Comparison of ENCODE assay signal across 9 cellular contexts in the genomic region with DNA sequence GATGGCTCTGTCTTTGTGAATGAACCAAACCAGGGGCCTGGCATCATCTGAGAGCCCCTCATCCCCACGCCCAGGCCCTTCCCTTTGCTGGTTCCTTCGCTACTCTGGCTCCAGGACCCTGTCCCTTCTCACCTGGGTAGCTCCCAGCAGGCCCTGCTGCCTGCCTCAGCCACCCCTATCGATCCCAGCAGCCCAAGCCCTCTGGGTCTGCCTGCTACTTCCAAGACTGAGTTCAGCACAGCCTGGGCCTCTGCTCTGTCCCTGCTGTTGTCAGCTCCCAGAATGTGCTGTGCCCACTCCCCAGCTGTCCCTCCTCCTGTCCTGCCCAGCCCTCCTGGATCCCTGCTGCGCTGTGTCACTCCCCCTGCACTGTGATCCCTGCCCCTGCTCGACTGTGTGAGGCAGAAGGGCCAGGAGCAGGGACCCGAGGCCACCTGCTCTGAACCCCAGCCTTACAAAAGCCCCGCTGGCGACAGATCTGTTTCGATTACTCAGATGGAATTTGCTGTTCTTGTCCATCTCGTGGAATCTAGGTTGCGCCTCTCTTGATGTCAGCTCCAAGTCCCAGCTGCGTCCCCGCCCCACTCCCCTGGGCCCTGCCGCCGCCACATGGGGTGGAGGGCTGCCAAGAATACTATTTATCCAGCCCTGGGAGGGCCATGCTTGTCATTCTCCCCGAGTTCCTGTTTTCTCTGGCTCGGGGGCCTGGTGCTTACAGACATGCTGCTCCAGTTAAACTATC. TPM values are rescaled to one million over a fixed set of nuclear protein-coding genes. Genes with fewer than 3 reads are reported as not detected.
DNase-seq lines count a peak whose midpoint lies in the region; ATAC-seq and TF ChIP-seq lines count a peak whose summit lies in the region.
"Had no signal": no experiment of that assay in that cellular context is flagged by ENCODE, and none has a peak within 500 bp of the region (broad histone marks: within the 10 kb centered on the region; RNA-seq: fewer than 3 reads in every experiment).

No MANE protein-coding gene starts in this region.

- H3K9me3 ChIP-seq in heart left ventricle = no peaks in the 10 kb centered on the region

- no peaks in the 10 kb centered on the region for H3K27me3 ChIP-seq in heart left ventricle

- no peak for TF ChIP-seq POLR2A in heart left ventricle (IDR thresholded peaks at IDR 0.05)

- no peak overlapping the region for H3K4me3 Mint-ChIP-seq in WTC11
- H3K4me3 Mint-ChIP-seq in activated T-helper 1 cell treated with anti-CD3 and anti-CD28 coated beads, Interleukin-12 subunit alpha, Interleukin-12 subunit beta, Interleukin-2, Interleukin-4 antibody, amounts not matched to agents 30 ng/mL and 10 ng/mL and 1 ng/mL, durations not matched to agents 14 hours and 24 hours and 36 hours = no peak overlapping the region
- H3K4me3 Mint-ChIP-seq: activated CD4-positive, alpha-beta T cell treated with anti-CD3 and anti-CD28 coated beads, Interleukin-2, amount 10 ng/mL, durations not matched to agents 7 days and 5 days had no signal

- H3K4me1 ChIP-seq in heart left ventricle = peaks cover 6 to 32% (median 18%) of the 10 kb centered on the region in 12 donors

- H3K36me3 Mint-ChIP-seq in WTC11 = peaks cover 26% of the 10 kb centered on the region
- peaks cover 26% of the 10 kb centered on the region for H3K36me3 Mint-ChIP-seq in activated T-helper 1 cell treated with anti-CD3 and anti-CD28 coated beads, Interleukin-12 subunit alpha, Interleukin-12 subunit beta, Interleukin-2, Interleukin-4 antibody, amounts not matched to agents 30 ng/mL and 10 ng/mL and 1 ng/mL, durations not matched to agents 14 hours and 24 hours and 36 hours (ENCODE audit: low read depth)

- intact Hi-C loops in heart left ventricle (cut with DNase I) = loop anchor here in 5 of 10 donors (1.0 to 5.0 kb wide), 5 partner anchors 48 to 122 kb away; a partner anchor contains a TSS
- intact Hi-C loops in activated T-helper 1 cell treated with anti-CD3 and anti-CD28 coated beads, Interleukin-12 subunit alpha, Interleukin-12 subunit beta, Interleukin-2, Interleukin-4 antibody, amounts not matched to agents 30 ng/mL and 10 ng/mL and 1 ng/mL, durations not matched to agents 14 hours and 24 hours and 36 hours (cut with micrococcal nuclease) = no loop called here

- 21 to 28% (median 21%) methylated on average over 10 to 17 of the region's 17 CpGs for WGBS in heart left ventricle, 4 donors

- H3K27ac ChIP-seq in heart left ventricle = peak overlapping the region; percentile 26 to 90 (median 81)

- POLR2A ChIA-PET in WTC11 (lab: Charles Lee) = no interaction called here

- no peaks in the 10 kb centered on the region for H3K27me3 Mint-ChIP-seq in WTC11 (ENCODE audit: low read depth)
- no peaks in the 10 kb centered on the region for H3K27me3 Mint-ChIP-seq in activated T-helper 1 cell treated with anti-CD3 and anti-CD28 coated beads, Interleukin-12 subunit alpha, Interleukin-12 subunit beta, Interleukin-2, Interleukin-4 antibody, amounts not matched to agents 30 ng/mL and 10 ng/mL and 1 ng/mL, durations not matched to agents 14 hours and 24 hours and 36 hours (ENCODE audit: insufficient read depth)
- H3K27me3 Mint-ChIP-seq: activated CD4-positive, alpha-beta T cell treated with anti-CD3 and anti-CD28 coated beads, Interleukin-2, amount 10 ng/mL, durations not matched to agents 7 days and 5 days had no signal

- H3K4me1 Mint-ChIP-seq in WTC11 = peaks cover 5% of the 10 kb centered on the region
- H3K4me1 Mint-ChIP-seq in activated T-helper 1 cell treated with anti-CD3 and anti-CD28 coated beads, Interleukin-12 subunit alpha, Interleukin-12 subunit beta, Interleukin-2, Interleukin-4 antibody, amounts not matched to agents 30 ng/mL and 10 ng/mL and 1 ng/mL, durations not matched to agents 14 hours and 24 hours and 36 hours (ENCODE audit: low read depth) = no peaks in the 10 kb centered on the region
- H3K4me1 Mint-ChIP-seq: activated CD4-positive, alpha-beta T cell treated with anti-CD3 and anti-CD28 coated beads, Interleukin-2, amount 10 ng/mL, durations not matched to agents 7 days and 5 days had no signal

- CTCF ChIA-PET in WTC11 (lab: Charles Lee) = interaction anchor here (0.5 to 2.0 kb wide), 26 partner anchors 10 to 639 kb away, joined by 3 to 19 read pairs (median 5); no protein-coding TSS in a partner anchor

- no peaks in the 10 kb centered on the region for H3K9me3 Mint-ChIP-seq in WTC11
- no peaks in the 10 kb centered on the region for H3K9me3 Mint-ChIP-seq in activated T-helper 1 cell treated with anti-CD3 and anti-CD28 coated beads, Interleukin-12 subunit alpha, Interleukin-12 subunit beta, Interleukin-2, Interleukin-4 antibody, amounts not matched to agents 30 ng/mL and 10 ng/mL and 1 ng/mL, durations not matched to agents 14 hours and 24 hours and 36 hours
- H3K9me3 Mint-ChIP-seq: activated CD4-positive, alpha-beta T cell treated with anti-CD3 and anti-CD28 coated beads, Interleukin-2, amount 10 ng/mL, durations not matched to agents 7 days and 5 days had no signal

- ATAC-seq in WTC11 (peak; percentile 56), heart left ventricle (peak; percentile 94 to 98 (median 97)), GM21528 (IDR thresholded peaks at IDR 0.05; ENCODE audit: low FRiP score, unreplicated experiment) (no peak)

- peaks cover 0 to 44% (median 38%) of the 10 kb centered on the region in 9 donors for H3K36me3 ChIP-seq in heart left ventricle

- peak overlapping the region; percentile 63; the same call in 1 of the 2 replicates for H3K27ac Mint-ChIP-seq in WTC11
- no peak overlapping the region for H3K27ac Mint-ChIP-seq in activated T-helper 1 cell treated with anti-CD3 and anti-CD28 coated beads, Interleukin-12 subunit alpha, Interleukin-12 subunit beta, Interleukin-2, Interleukin-4 antibody, amounts not matched to agents 30 ng/mL and 10 ng/mL and 1 ng/mL, durations not matched to agents 14 hours and 24 hours and 36 hours
- H3K27ac Mint-ChIP-seq: activated CD4-positive, alpha-beta T cell treated with anti-CD3 and anti-CD28 coated beads, Interleukin-2, amount 10 ng/mL, durations not matched to agents 7 days and 5 days had no signal

- TF ChIP-seq CTCF in WTC11 (IDR thresholded peaks at IDR 0.05) (no peak), heart left ventricle (IDR thresholded peaks at IDR 0.05) (no peak)

- DNase-seq in Daoy (ENCODE audit: low read depth) (peak; percentile 88), WTC11 (ENCODE audit: low spot score) (no peak), heart left ventricle (peak; percentile 90 to 93 (median 93)), putamen (ENCODE audit: low spot score) (peak; percentile 56), retina (no peak)
- DNase-seq in activated T-helper 1 cell treated with anti-CD3 and anti-CD28 coated beads, Interleukin-12 subunit alpha, Interleukin-12 subunit beta, Interleukin-2, Interleukin-4 antibody, amounts not matched to agents 30 ng/mL and 10 ng/mL and 1 ng/mL, durations not matched to agents 14 hours and 24 hours and 36 hours (ENCODE audit: low spot score) = no peak
- DNase-seq in activated naive CD4-positive, alpha-beta T cell (lab: John Stamatoyannopoulos, UW) = no peak
- DNase-seq: activated CD4-positive, alpha-beta T cell treated with anti-CD3 and anti-CD28 coated beads, Interleukin-2, amount 10 ng/mL, durations not matched to agents 7 days and 5 days had no signal

- H3K4me3 ChIP-seq in heart left ventricle = peak overlapping the region in 3 of 12 donors; percentile 30 to 39 (median 31)

TF ChIP-seq in WTC11, 78 proteins besides CTCF, POLR2A, EP300 and RAD21:
- TF ChIP-seq OVOL2 (CRISPR knock-in tag; IDR thresholded peaks at IDR 0.05; ENCODE audit: borderline replicate concordance) (no peak), ZNF138 (CRISPR knock-in tag; conservative IDR thresholded peaks at IDR 0.05) (0 out of 2 replicates have a peak, but pooled peaks have one; percentile 16)

RNA-seq across cellular contexts. Expression of a gene that starts 13.0 kb away (rescaled TPM):
- total RNA-seq in Daoy (2014; rRNA removed; shearing (Covaris generic)) = 111 and 163 TPM in 2 replicates
- total RNA-seq in WTC11 (2021) = 80.1 to 83.6 TPM (median 82.3 TPM) in 3 replicates
- 100 to 1,000 TPM in 2 of 9 donors, 10 to 100 TPM in 7; 59.9 to 120 (median 87.9) TPM for total RNA-seq in heart left ventricle
- 100 to 1,000 TPM; 117 to 230 TPM for polyA plus RNA-seq in heart left ventricle
- 121 and 122 TPM in 2 replicates for total RNA-seq in activated T-helper 1 cell treated with anti-CD3 and anti-CD28 coated beads, Interleukin-12 subunit alpha, Interleukin-12 subunit beta, Interleukin-2, Interleukin-4 antibody, amounts not matched to agents 30 ng/mL and 10 ng/mL and 1 ng/mL, durations not matched to agents 14 hours and 24 hours and 36 hours

RNA-seq across cellular contexts. Expression of a gene that starts 13.0 kb away (rescaled TPM):
- 7.6 and 10.3 TPM in 2 replicates for total RNA-seq in Daoy (2014; rRNA removed; shearing (Covaris generic))
- 17.8 to 22.5 TPM (median 19.3 TPM) in 3 replicates for total RNA-seq in WTC11 (2021)
- total RNA-seq in heart left ventricle = 10 to 100 TPM in 6 of 9 donors, 1 to 10 TPM in 3; 8.3 to 18.9 (median 13.7) TPM
- 10 to 100 TPM; 10.3 to 12.6 TPM for polyA plus RNA-seq in heart left ventricle
- total RNA-seq in activated T-helper 1 cell treated with anti-CD3 and anti-CD28 coated beads, Interleukin-12 subunit alpha, Interleukin-12 subunit beta, Interleukin-2, Interleukin-4 antibody, amounts not matched to agents 30 ng/mL and 10 ng/mL and 1 ng/mL, durations not matched to agents 14 hours and 24 hours and 36 hours = 39.0 and 42.3 TPM in 2 replicates

RNA-seq across cellular contexts. Expression of a gene that starts 48.9 kb away (rescaled TPM):
- total RNA-seq in Daoy (2014; rRNA removed; shearing (Covaris generic)) = 12.4 and 16.5 TPM in 2 replicates
- total RNA-seq in WTC11 (2021) = 18.4 to 28.1 TPM (median 20.3 TPM) in 3 replicates
- total RNA-seq in heart left ventricle = 100 to 1,000 TPM in 1 of 9 donors, 10 to 100 TPM in 8; 33.0 to 116 (median 51.9) TPM
- 10 to 100 TPM; 20.9 to 38.5 TPM for polyA plus RNA-seq in heart left ventricle
- 22.0 and 22.6 TPM in 2 replicates for total RNA-seq in activated T-helper 1 cell treated with anti-CD3 and anti-CD28 coated beads, Interleukin-12 subunit alpha, Interleukin-12 subunit beta, Interleukin-2, Interleukin-4 antibody, amounts not matched to agents 30 ng/mL and 10 ng/mL and 1 ng/mL, durations not matched to agents 14 hours and 24 hours and 36 hours

Comparison
In these comparisons a context has a peak if more than half of its experiments do, and no peak if none do; other contexts are left out.
1. DNase-seq: peak in Daoy (single experiment), heart left ventricle (5 of 5) and putamen (single experiment); none in WTC11 (single experiment), activated T-helper 1 cell treated with anti-CD3 and anti-CD28 coated beads, Interleukin-12 subunit alpha, Interleukin-12 subunit beta, Interleukin-2, Interleukin-4 antibody, amounts not matched to agents 30 ng/mL and 10 ng/mL and 1 ng/mL, durations not matched to agents 14 hours and 24 hours and 36 hours (single experiment), retina (single experiment) and activated naive CD4-positive, alpha-beta T cell (0 of 4).